1 cellular context compared by ENCODE assay signal in genomic region chr6:15299430-15300131, GRCh38.
TF ChIP-seq lines count a peak whose summit lies in the region.

No MANE protein-coding gene starts in this region.

TF ChIP-seq in K562, 482 proteins besides CTCF, POLR2A, EP300 and RAD21 (continued from another document and continues in another):
- TF ChIP-seq, protein P1, sequence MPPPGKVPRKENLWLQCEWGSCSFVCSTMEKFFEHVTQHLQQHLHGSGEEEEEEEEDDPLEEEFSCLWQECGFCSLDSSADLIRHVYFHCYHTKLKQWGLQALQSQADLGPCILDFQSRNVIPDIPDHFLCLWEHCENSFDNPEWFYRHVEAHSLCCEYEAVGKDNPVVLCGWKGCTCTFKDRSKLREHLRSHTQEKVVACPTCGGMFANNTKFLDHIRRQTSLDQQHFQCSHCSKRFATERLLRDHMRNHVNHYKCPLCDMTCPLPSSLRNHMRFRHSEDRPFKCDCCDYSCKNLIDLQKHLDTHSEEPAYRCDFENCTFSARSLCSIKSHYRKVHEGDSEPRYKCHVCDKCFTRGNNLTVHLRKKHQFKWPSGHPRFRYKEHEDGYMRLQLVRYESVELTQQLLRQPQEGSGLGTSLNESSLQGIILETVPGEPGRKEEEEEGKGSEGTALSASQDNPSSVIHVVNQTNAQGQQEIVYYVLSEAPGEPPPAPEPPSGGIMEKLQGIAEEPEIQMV (tag; conservative IDR thresholded peaks at IDR 0.05; ENCODE audit: low read depth): 0 out of 2 replicates have a peak, but pooled peaks have one; percentile 46
- TF ChIP-seq ZNF592 (IDR thresholded peaks at IDR 0.05) (peak; percentile 91), KLF10 (CRISPR knock-in tag; IDR thresholded peaks at IDR 0.05) (no peak), HOMEZ (CRISPR knock-in tag; IDR thresholded peaks at IDR 0.05) (0 out of 2 replicates have a peak, but pooled peaks have one; percentile 36), MNT (conservative IDR thresholded peaks at IDR 0.05) (peak in 1 of 2 experiments; percentile 71; a peak in 2 of 4 replicates), ELF2 (CRISPR knock-in tag; IDR thresholded peaks at IDR 0.05) (no peak), LCOR (CRISPR knock-in tag; IDR thresholded peaks at IDR 0.05) (peak; percentile 88), HSF4 (CRISPR knock-in tag; IDR thresholded peaks at IDR 0.05; ENCODE audit: borderline replicate concordance) (no peak), MEF2D (tag; conservative IDR thresholded peaks at IDR 0.05; ENCODE audit: low read depth) (0 out of 2 replicates have a peak, but pooled peaks have one; percentile 43), CTBP1 (IDR thresholded peaks at IDR 0.05; ENCODE audit: borderline replicate concordance) (peak; percentile 95), PRDM10 (IDR thresholded peaks at IDR 0.05; ENCODE audit: partially characterized antibody) (peak; percentile 52), MEF2A (IDR thresholded peaks at IDR 0.05; ENCODE audit: control insufficient read depth, low read depth, low read length) (no peak), HNRNPLL (IDR thresholded peaks at IDR 0.05; ENCODE audit: low read depth, low read length, poor library complexity, severe bottlenecking) (peak; percentile 36), BACH1 (tag; IDR thresholded peaks at IDR 0.05) (no peak), SMARCE1 (IDR thresholded peaks at IDR 0.05) (peak; percentile 100), CCNT2 (IDR thresholded peaks at IDR 0.05; ENCODE audit: borderline replicate concordance, extremely low read depth, insufficient read length, low read depth, low read length) (peak; percentile 90), MAZ (CRISPR knock-in tag; conservative IDR thresholded peaks at IDR 0.05 in 1 of 2, IDR thresholded peaks at IDR 0.05 in 1 of 2) (peak; percentile 58 to 89), ZNF239 (CRISPR knock-in tag; IDR thresholded peaks at IDR 0.05) (peak; percentile 13; the same call in 1 of the 2 replicates), GTF2F1 (IDR thresholded peaks at IDR 0.05; ENCODE audit: low read depth, low read length) (no peak), BRF1 (IDR thresholded peaks at IDR 0.05; ENCODE audit: borderline replicate concordance, extremely low read depth, insufficient read length) (no peak), ZNF384 (IDR thresholded peaks at IDR 0.05; ENCODE audit: low read depth, low read length) (peak; percentile 65), HMBOX1 (IDR thresholded peaks at IDR 0.05) (peak; percentile 98), YY1 (IDR thresholded peaks at IDR 0.05; ENCODE audit: borderline replicate concordance in 1 of 3, control insufficient read depth in 1 of 3, extremely low read depth in 1 of 3, insufficient read depth in 3 of 3, insufficient read length in 1 of 3, insufficient replicate concordance in 2 of 3, low read depth in 1 of 3, low read length in 2 of 3) (peak in 2 of 3 experiments; percentile 60 to 81), DEAF1 (CRISPR knock-in tag; IDR thresholded peaks at IDR 0.05) (peak; percentile 39; the same call in 1 of the 2 replicates), MYBL2 (IDR thresholded peaks at IDR 0.05; ENCODE audit: low read depth) (no peak), MYBL2 (CRISPR knock-in tag; IDR thresholded peaks at IDR 0.05; ENCODE audit: borderline replicate concordance) (no peak)
- TF ChIP-seq, protein P2, sequence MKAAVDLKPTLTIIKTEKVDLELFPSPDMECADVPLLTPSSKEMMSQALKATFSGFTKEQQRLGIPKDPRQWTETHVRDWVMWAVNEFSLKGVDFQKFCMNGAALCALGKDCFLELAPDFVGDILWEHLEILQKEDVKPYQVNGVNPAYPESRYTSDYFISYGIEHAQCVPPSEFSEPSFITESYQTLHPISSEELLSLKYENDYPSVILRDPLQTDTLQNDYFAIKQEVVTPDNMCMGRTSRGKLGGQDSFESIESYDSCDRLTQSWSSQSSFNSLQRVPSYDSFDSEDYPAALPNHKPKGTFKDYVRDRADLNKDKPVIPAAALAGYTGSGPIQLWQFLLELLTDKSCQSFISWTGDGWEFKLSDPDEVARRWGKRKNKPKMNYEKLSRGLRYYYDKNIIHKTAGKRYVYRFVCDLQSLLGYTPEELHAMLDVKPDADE (conservative IDR thresholded peaks at IDR 0.05; ENCODE audit: control insufficient read depth, low read depth, low read length): peak; percentile 82
- TF ChIP-seq, protein P3, sequence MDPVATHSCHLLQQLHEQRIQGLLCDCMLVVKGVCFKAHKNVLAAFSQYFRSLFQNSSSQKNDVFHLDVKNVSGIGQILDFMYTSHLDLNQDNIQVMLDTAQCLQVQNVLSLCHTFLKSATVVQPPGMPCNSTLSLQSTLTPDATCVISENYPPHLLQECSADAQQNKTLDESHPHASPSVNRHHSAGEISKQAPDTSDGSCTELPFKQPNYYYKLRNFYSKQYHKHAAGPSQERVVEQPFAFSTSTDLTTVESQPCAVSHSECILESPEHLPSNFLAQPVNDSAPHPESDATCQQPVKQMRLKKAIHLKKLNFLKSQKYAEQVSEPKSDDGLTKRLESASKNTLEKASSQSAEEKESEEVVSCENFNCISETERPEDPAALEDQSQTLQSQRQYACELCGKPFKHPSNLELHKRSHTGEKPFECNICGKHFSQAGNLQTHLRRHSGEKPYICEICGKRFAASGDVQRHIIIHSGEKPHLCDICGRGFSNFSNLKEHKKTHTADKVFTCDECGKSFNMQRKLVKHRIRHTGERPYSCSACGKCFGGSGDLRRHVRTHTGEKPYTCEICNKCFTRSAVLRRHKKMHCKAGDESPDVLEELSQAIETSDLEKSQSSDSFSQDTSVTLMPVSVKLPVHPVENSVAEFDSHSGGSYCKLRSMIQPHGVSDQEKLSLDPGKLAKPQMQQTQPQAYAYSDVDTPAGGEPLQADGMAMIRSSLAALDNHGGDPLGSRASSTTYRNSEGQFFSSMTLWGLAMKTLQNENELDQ (CRISPR knock-in tag; IDR thresholded peaks at IDR 0.05; ENCODE audit: borderline replicate concordance): no peak
- TF ChIP-seq, protein P4, sequence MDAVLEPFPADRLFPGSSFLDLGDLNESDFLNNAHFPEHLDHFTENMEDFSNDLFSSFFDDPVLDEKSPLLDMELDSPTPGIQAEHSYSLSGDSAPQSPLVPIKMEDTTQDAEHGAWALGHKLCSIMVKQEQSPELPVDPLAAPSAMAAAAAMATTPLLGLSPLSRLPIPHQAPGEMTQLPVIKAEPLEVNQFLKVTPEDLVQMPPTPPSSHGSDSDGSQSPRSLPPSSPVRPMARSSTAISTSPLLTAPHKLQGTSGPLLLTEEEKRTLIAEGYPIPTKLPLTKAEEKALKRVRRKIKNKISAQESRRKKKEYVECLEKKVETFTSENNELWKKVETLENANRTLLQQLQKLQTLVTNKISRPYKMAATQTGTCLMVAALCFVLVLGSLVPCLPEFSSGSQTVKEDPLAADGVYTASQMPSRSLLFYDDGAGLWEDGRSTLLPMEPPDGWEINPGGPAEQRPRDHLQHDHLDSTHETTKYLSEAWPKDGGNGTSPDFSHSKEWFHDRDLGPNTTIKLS (IDR thresholded peaks at IDR 0.05; ENCODE audit: borderline replicate concordance, low read depth): peak; percentile 44; the same call in 1 of the 2 replicates
- TF ChIP-seq, protein P5, sequence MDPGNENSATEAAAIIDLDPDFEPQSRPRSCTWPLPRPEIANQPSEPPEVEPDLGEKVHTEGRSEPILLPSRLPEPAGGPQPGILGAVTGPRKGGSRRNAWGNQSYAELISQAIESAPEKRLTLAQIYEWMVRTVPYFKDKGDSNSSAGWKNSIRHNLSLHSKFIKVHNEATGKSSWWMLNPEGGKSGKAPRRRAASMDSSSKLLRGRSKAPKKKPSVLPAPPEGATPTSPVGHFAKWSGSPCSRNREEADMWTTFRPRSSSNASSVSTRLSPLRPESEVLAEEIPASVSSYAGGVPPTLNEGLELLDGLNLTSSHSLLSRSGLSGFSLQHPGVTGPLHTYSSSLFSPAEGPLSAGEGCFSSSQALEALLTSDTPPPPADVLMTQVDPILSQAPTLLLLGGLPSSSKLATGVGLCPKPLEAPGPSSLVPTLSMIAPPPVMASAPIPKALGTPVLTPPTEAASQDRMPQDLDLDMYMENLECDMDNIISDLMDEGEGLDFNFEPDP (CRISPR knock-in tag; IDR thresholded peaks at IDR 0.05): no peak
